ENCODE assay signal across 3 cellular contexts in the genomic region with DNA sequence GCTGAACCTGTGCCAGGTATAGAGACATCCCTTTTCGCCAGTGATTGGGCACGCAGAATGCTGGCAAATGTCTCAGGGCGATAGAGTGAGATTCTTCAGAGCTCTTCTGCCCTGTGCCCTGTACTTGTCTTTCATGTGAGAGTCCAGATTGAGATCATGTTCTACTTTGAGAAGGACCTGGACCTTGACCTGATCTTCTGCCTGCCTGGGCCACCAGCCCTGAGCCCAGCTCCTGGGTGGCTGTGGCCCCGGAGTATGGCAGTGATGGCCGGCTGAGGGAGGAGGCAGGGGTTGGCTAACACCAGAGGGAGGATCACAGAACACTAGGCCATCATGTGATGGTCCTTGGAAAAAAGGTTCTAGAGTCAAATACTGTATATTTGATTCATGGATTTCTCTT.
TF ChIP-seq lines count a peak whose summit lies in the region.

No MANE protein-coding gene starts in this region.

TF ChIP-seq in liver, 16 proteins besides CTCF, POLR2A, EP300 and RAD21:
- peak; percentile 51 to 59 for TF ChIP-seq HNF4A (conservative IDR thresholded peaks at IDR 0.05)
- TF ChIP-seq RXRA (IDR thresholded peaks at IDR 0.05), result no peak
- TF ChIP-seq, protein P1, sequence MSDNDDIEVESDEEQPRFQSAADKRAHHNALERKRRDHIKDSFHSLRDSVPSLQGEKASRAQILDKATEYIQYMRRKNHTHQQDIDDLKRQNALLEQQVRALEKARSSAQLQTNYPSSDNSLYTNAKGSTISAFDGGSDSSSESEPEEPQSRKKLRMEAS (IDR thresholded peaks at IDR 0.05), result no peak
- TF ChIP-seq, protein P2, sequence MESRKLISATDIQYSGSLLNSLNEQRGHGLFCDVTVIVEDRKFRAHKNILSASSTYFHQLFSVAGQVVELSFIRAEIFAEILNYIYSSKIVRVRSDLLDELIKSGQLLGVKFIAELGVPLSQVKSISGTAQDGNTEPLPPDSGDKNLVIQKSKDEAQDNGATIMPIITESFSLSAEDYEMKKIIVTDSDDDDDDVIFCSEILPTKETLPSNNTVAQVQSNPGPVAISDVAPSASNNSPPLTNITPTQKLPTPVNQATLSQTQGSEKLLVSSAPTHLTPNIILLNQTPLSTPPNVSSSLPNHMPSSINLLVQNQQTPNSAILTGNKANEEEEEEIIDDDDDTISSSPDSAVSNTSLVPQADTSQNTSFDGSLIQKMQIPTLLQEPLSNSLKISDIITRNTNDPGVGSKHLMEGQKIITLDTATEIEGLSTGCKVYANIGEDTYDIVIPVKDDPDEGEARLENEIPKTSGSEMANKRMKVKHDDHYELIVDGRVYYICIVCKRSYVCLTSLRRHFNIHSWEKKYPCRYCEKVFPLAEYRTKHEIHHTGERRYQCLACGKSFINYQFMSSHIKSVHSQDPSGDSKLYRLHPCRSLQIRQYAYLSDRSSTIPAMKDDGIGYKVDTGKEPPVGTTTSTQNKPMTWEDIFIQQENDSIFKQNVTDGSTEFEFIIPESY (IDR thresholded peaks at IDR 0.05), result no peak

TF ChIP-seq in HepG2, 621 proteins besides CTCF, POLR2A, EP300 and RAD21:
- TF ChIP-seq, protein P3, sequence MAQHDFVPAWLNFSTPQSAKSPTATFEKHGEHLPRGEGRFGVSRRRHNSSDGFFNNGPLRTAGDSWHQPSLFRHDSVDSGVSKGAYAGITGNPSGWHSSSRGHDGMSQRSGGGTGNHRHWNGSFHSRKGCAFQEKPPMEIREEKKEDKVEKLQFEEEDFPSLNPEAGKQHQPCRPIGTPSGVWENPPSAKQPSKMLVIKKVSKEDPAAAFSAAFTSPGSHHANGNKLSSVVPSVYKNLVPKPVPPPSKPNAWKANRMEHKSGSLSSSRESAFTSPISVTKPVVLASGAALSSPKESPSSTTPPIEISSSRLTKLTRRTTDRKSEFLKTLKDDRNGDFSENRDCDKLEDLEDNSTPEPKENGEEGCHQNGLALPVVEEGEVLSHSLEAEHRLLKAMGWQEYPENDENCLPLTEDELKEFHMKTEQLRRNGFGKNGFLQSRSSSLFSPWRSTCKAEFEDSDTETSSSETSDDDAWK (CRISPR knock-in tag; IDR thresholded peaks at IDR 0.05), result no peak
- TF ChIP-seq ZFP36L2 (CRISPR knock-in tag; IDR thresholded peaks at IDR 0.05), result no peak
- TF ChIP-seq, protein P4, sequence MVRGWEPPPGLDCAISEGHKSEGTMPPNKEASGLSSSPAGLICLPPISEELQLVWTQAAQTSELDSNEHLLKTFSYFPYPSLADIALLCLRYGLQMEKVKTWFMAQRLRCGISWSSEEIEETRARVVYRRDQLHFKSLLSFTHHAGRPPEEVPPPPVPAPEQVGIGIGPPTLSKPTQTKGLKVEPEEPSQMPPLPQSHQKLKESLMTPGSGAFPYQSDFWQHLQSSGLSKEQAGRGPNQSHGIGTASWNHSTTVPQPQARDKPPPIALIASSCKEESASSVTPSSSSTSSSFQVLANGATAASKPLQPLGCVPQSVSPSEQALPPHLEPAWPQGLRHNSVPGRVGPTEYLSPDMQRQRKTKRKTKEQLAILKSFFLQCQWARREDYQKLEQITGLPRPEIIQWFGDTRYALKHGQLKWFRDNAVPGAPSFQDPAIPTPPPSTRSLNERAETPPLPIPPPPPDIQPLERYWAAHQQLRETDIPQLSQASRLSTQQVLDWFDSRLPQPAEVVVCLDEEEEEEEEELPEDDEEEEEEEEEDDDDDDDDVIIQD (CRISPR knock-in tag; IDR thresholded peaks at IDR 0.05; ENCODE audit: low read depth), result no peak
- no peak for TF ChIP-seq XBP1 (CRISPR knock-in tag; IDR thresholded peaks at IDR 0.05)
- no peak for TF ChIP-seq CBFB (CRISPR knock-in tag; IDR thresholded peaks at IDR 0.05)
- no peak for TF ChIP-seq CENPT (CRISPR knock-in tag; IDR thresholded peaks at IDR 0.05; ENCODE audit: low read depth)
- no peak for TF ChIP-seq NAIF1 (CRISPR knock-in tag; IDR thresholded peaks at IDR 0.05; ENCODE audit: borderline replicate concordance)
- TF ChIP-seq RCOR2 (CRISPR knock-in tag; IDR thresholded peaks at IDR 0.05), result no peak
- TF ChIP-seq ZNF180 (CRISPR knock-in tag; IDR thresholded peaks at IDR 0.05; ENCODE audit: borderline replicate concordance, low read depth), result no peak
- TF ChIP-seq ZNF605 (CRISPR knock-in tag; IDR thresholded peaks at IDR 0.05), result no peak
- TF ChIP-seq, protein P5, sequence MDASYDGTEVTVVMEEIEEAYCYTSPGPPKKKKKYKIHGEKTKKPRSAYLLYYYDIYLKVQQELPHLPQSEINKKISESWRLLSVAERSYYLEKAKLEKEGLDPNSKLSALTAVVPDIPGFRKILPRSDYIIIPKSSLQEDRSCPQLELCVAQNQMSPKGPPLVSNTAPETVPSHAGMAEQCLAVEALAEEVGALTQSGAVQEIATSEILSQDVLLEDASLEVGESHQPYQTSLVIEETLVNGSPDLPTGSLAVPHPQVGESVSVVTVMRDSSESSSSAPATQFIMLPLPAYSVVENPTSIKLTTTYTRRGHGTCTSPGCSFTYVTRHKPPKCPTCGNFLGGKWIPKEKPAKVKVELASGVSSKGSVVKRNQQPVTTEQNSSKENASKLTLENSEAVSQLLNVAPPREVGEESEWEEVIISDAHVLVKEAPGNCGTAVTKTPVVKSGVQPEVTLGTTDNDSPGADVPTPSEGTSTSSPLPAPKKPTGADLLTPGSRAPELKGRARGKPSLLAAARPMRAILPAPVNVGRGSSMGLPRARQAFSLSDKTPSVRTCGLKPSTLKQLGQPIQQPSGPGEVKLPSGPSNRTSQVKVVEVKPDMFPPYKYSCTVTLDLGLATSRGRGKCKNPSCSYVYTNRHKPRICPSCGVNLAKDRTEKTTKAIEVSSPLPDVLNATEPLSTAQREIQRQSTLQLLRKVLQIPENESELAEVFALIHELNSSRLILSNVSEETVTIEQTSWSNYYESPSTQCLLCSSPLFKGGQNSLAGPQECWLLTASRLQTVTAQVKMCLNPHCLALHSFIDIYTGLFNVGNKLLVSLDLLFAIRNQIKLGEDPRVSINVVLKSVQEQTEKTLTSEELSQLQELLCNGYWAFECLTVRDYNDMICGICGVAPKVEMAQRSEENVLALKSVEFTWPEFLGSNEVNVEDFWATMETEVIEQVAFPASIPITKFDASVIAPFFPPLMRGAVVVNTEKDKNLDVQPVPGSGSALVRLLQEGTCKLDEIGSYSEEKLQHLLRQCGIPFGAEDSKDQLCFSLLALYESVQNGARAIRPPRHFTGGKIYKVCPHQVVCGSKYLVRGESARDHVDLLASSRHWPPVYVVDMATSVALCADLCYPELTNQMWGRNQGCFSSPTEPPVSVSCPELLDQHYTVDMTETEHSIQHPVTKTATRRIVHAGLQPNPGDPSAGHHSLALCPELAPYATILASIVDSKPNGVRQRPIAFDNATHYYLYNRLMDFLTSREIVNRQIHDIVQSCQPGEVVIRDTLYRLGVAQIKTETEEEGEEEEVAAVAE (CRISPR knock-in tag; IDR thresholded peaks at IDR 0.05; ENCODE audit: borderline replicate concordance), result no peak
- no peak for TF ChIP-seq DNMT3B (CRISPR knock-in tag; conservative IDR thresholded peaks at IDR 0.05)
- no peak for TF ChIP-seq ELF1 (CRISPR knock-in tag; IDR thresholded peaks at IDR 0.05)

TF ChIP-seq in K562, 482 proteins besides CTCF, POLR2A, EP300 and RAD21:
- TF ChIP-seq ETS2 (tag; IDR thresholded peaks at IDR 0.05; ENCODE audit: borderline replicate concordance, poor library complexity, severe bottlenecking) (no peak), IRF2 (CRISPR knock-in tag; IDR thresholded peaks at IDR 0.05) (peak; percentile 41; the same call in 1 of the 2 replicates)
TF ChIP-seq in K562: peak in this region for 1.
